23 cellular contexts compared by ENCODE assay signal in the genomic region with DNA sequence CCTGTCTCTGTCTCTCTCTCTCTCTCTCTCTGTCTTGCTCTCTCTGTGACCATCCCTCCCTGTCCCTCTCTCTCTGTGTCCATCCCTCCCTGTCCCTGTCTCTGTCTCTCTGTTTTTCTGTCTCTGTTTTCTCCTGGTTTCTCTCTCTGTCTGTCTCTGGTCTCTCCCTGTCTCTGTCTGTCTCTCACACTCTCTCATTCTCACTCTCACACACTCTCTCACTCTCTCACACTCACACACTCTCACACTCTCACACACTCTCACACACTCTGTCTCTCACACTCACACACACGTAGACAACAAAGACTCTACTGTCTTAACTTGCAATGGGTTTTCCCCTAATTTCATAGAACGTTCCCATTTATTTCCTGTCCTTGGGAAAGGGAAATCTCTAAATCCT.
"Had no signal": no experiment of that assay in that cellular context is flagged by ENCODE, and none has a peak within 500 bp of the region (broad histone marks: within the 10 kb centered on the region; RNA-seq: fewer than 3 reads in every experiment).

No MANE protein-coding gene starts in this region.

- H3K36me3 ChIP-seq: left ventricle myocardium inferior, pancreas, prostate gland, tibial nerve, uterus had no signal

- H3K36me3 Mint-ChIP-seq: natural killer cell; stimulated activated memory B cell treated with anti-CD40 and anti-IgM and Interleukin-4, amounts not matched to agents 10 μg/mL and 1 μg/mL and 100 μg/mL, for 72 hours; type B pancreatic cell had no signal

- H3K4me1 Mint-ChIP-seq: naive B cell; natural killer cell; stimulated activated memory B cell treated with anti-CD40 and anti-IgM and Interleukin-4, amounts not matched to agents 10 μg/mL and 1 μg/mL and 100 μg/mL, for 72 hours; stimulated activated naive CD8-positive, alpha-beta T cell treated with anti-CD3 and anti-CD28 coated beads, Interleukin-15, amount 100 ng/mL, for 72 hours had no signal

- DNase-seq: islet precursor cell; left ventricle myocardium inferior; mesendoderm; naive B cell; natural killer cell; nucleus accumbens; pancreas; retina; stimulated activated CD4-positive, alpha-beta T cell treated with anti-CD3 and anti-CD28 coated beads, Interleukin-1b, Interleukin-23, amount 100 ng/mL, for 48 hours; stimulated activated CD4-positive, alpha-beta T cell treated with anti-CD3 and anti-CD28 coated beads, Interleukin-2, amount 100 ng/mL, for 48 hours; stimulated activated CD4-positive, alpha-beta T cell treated with anti-CD3 and anti-CD28 coated beads, Interleukin-4, amount 100 ng/mL, for 4 hours; stimulated activated CD8-positive, alpha-beta memory T cell treated with anti-CD3 and anti-CD28 coated beads, Interleukin-4, amount 100 ng/mL, for 48 hours; stimulated activated naive CD4-positive, alpha-beta T cell treated with Interleukin-2 at 50 U/mL for 16 hours; stimulated activated naive CD8-positive, alpha-beta T cell treated with anti-CD3 and anti-CD28 coated beads, Interleukin-15, amount 100 ng/mL, for 72 hours; substantia nigra; uterus had no signal

- H3K9me3 Mint-ChIP-seq: natural killer cell, type B pancreatic cell had no signal

- H3K4me1 ChIP-seq: pancreas, prostate gland, uterus had no signal

- H3K9me3 ChIP-seq: pancreas, prostate gland, uterus had no signal

- H3K4me3 Mint-ChIP-seq: mesothelial cell of epicardium; naive B cell; natural killer cell; stimulated activated memory B cell treated with anti-CD40 and anti-IgM and Interleukin-4, amounts not matched to agents 10 μg/mL and 1 μg/mL and 100 μg/mL, for 72 hours; stimulated activated naive CD8-positive, alpha-beta T cell treated with anti-CD3 and anti-CD28 coated beads, Interleukin-15, amount 100 ng/mL, for 72 hours had no signal

- H3K4me3 ChIP-seq: left ventricle myocardium inferior, lung, pancreas, prostate gland, smooth muscle cell, tibial nerve, uterus had no signal

- ATAC-seq: natural killer cell; pancreas; stimulated activated memory B cell treated with anti-CD40 and anti-IgM and Interleukin-4, amounts not matched to agents 10 μg/mL and 1 μg/mL and 100 μg/mL, for 72 hours; stimulated activated naive CD8-positive, alpha-beta T cell treated with anti-CD3 and anti-CD28 coated beads, Interleukin-15, amount 100 ng/mL, for 72 hours had no signal

- H3K4me2 ChIP-seq: smooth muscle cell had no signal

- H3K27ac ChIP-seq: left ventricle myocardium inferior, pancreas, prostate gland, tibial nerve, uterus had no signal

- H3K27ac Mint-ChIP-seq: mesothelial cell of epicardium; naive B cell; natural killer cell; stimulated activated memory B cell treated with anti-CD40 and anti-IgM and Interleukin-4, amounts not matched to agents 10 μg/mL and 1 μg/mL and 100 μg/mL, for 72 hours; stimulated activated naive CD8-positive, alpha-beta T cell treated with anti-CD3 and anti-CD28 coated beads, Interleukin-15, amount 100 ng/mL, for 72 hours; type B pancreatic cell had no signal

- FAIRE-seq: pancreas had no signal
